9 cellular contexts compared by ENCODE assay signal in the genomic region with DNA sequence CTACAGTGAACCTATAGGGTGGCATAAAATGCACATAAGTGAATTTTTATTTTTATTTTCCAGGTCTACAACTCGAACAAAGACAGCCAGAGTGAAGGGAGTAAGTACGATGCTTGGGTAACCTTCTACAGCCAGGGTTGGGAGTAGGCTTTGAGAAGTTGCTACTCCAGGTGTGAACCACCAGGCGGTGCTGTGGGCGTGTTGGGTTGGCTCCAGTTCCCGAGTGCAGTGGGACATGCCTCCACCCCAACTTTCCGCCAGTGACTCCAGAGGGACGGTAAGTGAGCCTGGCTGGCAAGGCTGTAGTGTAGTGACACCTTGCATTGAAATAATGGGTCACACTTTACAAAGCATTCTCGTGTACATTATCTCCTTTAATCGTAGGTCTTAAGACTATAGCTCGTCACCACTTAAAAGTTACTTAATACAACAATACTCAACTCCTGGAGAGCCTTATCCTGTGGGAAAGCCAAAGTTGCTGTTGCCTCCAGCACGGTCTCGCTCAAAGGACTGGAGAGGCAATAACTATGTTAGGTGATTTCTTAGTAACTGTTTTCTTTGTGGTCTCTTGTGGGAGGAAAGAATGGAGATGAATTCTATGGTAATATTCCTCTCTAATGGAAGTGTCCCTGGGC.
DNase-seq lines count a peak whose midpoint lies in the region; ATAC-seq and TF ChIP-seq lines count a peak whose summit lies in the region.
"Had no signal": no experiment of that assay in that cellular context is flagged by ENCODE, and none has a peak within 500 bp of the region (broad histone marks: within the 10 kb centered on the region; RNA-seq: fewer than 3 reads in every experiment).

No MANE protein-coding gene starts in this region.

- intact Hi-C loops in testis (cut with DNase I; ENCODE audit: low total_unique reads), result no loop called here

- H3K36me3 ChIP-seq in RWPE2 (ENCODE audit: low read depth), result no peaks in the 10 kb centered on the region
- no peaks in the 10 kb centered on the region for H3K36me3 ChIP-seq in testis (ENCODE audit: low read depth, missing control alignments)

- no peak for ATAC-seq in RWPE2 (ENCODE audit: low read depth)
- no peak for ATAC-seq in HG03045 (IDR thresholded peaks at IDR 0.05; ENCODE audit: unreplicated experiment)
- no peak for ATAC-seq in HG03175 (IDR thresholded peaks at IDR 0.05; ENCODE audit: unreplicated experiment)

- TF ChIP-seq CTCF in GM12872 (IDR thresholded peaks at IDR 0.05; ENCODE audit: insufficient read depth, low read depth, low read length) (peak; percentile 93), RWPE2 (IDR thresholded peaks at IDR 0.05; ENCODE audit: poor library complexity, severe bottlenecking) (peak; percentile 61), fibroblast of pulmonary artery (IDR thresholded peaks at IDR 0.05; ENCODE audit: low read length, missing control alignments) (peak; percentile 39), testis (IDR thresholded peaks at IDR 0.05) (peak in 2 of 3 experiments; percentile 15 to 29)

- H3K27ac ChIP-seq in RWPE2 (ENCODE audit: poor library complexity, severe bottlenecking) (no peak overlapping the region), testis (no peak overlapping the region)
- H3K27ac ChIP-seq: skin epidermis had no signal

- H3K27me3 ChIP-seq in RWPE2 (ENCODE audit: insufficient read depth, poor library complexity, severe bottlenecking) (no peaks in the 10 kb centered on the region), testis (no peaks in the 10 kb centered on the region)

- WGBS in testis, 2 donors, result 86 to 89% methylated on average over 12 of the region's 12 CpGs

- peaks cover 16% of the 10 kb centered on the region for H3K4me1 ChIP-seq in RWPE2 (ENCODE audit: insufficient read depth, poor library complexity, severe bottlenecking)
- H3K4me1 ChIP-seq in testis, result peaks cover 5% of the 10 kb centered on the region

- H3K9me3 ChIP-seq in RWPE2 (ENCODE audit: severe bottlenecking), result no peaks in the 10 kb centered on the region
- H3K9me3 ChIP-seq in testis, result no peaks in the 10 kb centered on the region

- peak; percentile 27 for DNase-seq in A172 (ENCODE audit: low spot score)
- no peak for DNase-seq in RWPE2 (ENCODE audit: low spot score)
- DNase-seq in fibroblast of pulmonary artery (ENCODE audit: low read depth), result no peak
- peak; percentile 26 for DNase-seq in testis
- DNase-seq in DMS114 treated with DMSO at 0.1 percent for 48 hours (lab: John Stamatoyannopoulos, UW; ENCODE audit: unreplicated experiment), result no peak

- TF ChIP-seq POLR2A in testis (IDR thresholded peaks at IDR 0.05), result no peak

- no peak overlapping the region for H3K4me3 ChIP-seq in RWPE2 (ENCODE audit: severe bottlenecking)
- no peak overlapping the region for H3K4me3 ChIP-seq in fibroblast of pulmonary artery (replicated peaks; ENCODE audit: low read depth, low read length)
- no peak overlapping the region for H3K4me3 ChIP-seq in testis
- H3K4me3 ChIP-seq: skin epidermis had no signal

Comparison
In these comparisons a context has a peak if more than half of its experiments do, and no peak if none do; other contexts are left out.
1. DNase-seq: peak in A172 (single experiment) and testis (single experiment); none in RWPE2 (single experiment), fibroblast of pulmonary artery (single experiment) and DMS114 treated with DMSO at 0.1 percent for 48 hours (single experiment).
2. CTCF ChIP-seq: peak in every context shown above with its lines; median percentile 93 in GM12872; 61 in RWPE2; 39 in fibroblast of pulmonary artery; 22 in testis.